21 cellular contexts compared by ENCODE assay signal in the genomic region with DNA sequence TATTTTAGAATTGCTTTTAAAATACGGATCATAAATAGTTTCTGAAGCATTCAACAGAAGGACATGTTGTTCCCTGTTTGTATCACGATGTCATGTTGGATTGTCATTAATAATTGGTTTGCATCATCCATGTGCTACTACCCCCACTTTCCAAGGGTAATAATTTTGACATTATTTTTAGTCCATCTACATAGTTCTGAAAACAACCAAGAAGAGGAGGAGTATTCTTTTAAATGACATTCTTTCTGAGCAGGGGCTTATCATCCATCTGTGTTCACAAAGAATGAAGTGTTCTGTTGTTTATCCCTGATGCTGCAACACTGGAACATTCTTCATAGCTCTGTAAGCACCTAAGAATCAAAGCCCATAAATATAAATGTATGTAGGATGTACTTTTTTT.
DNase-seq lines count a peak whose midpoint lies in the region; ATAC-seq and TF ChIP-seq lines count a peak whose summit lies in the region.
"Had no signal": no experiment of that assay in that cellular context is flagged by ENCODE, and none has a peak within 500 bp of the region (broad histone marks: within the 10 kb centered on the region; RNA-seq: fewer than 3 reads in every experiment).

No MANE protein-coding gene starts in this region.

- H3K4me3 ChIP-seq in adipocyte (ENCODE audit: low read length), result no peak overlapping the region
- no peak overlapping the region for H3K4me3 ChIP-seq in fibroblast of pulmonary artery (replicated peaks; ENCODE audit: low read depth, low read length)
- no peak overlapping the region for H3K4me3 ChIP-seq in suprapubic skin
- H3K4me3 ChIP-seq: K562, MG63, SJCRH30 had no signal

- TF ChIP-seq CTCF in fibroblast of pulmonary artery (IDR thresholded peaks at IDR 0.05; ENCODE audit: low read length, missing control alignments) (no peak), suprapubic skin (IDR thresholded peaks at IDR 0.05) (no peak)

- TF ChIP-seq POLR2A in suprapubic skin (IDR thresholded peaks at IDR 0.05), result no peak

- DNase-seq in EH (ENCODE audit: low read depth), result peak; percentile 63
- DNase-seq in adipocyte (ENCODE audit: low read depth), result peak; percentile 69
- DNase-seq in fibroblast of pulmonary artery (ENCODE audit: low read depth), result peak; percentile 70
- DNase-seq in suprapubic skin (ENCODE audit: low spot score in 2 of 2), result no peak
- DNase-seq in HCEC 1CT, result no peak
- no peak for DNase-seq in anterior cingulate cortex (lab: John Stamatoyannopoulos, UW)
- DNase-seq in inferior parietal cortex (ENCODE audit: extremely low spot score), result no peak
- DNase-seq: BE2C, COR-L47, DMS 273 treated with DMSO at 0.1 percent for 48 hours, DND-41, MG63, NCI-H1417, NCI-H1694 treated with DMSO at 0.1 percent for 48 hours, NCI-H2081 treated with DMSO at 0.1 percent for 48 hours, NCI-H446, NCI-H526 treated with DMSO at 0.1 percent for 48 hours, OCI-M1, SJCRH30 had no signal

- H3K36me3 ChIP-seq in adipocyte (ENCODE audit: control insufficient read depth, insufficient read depth, low read length, severe bottlenecking) (no peaks in the 10 kb centered on the region), suprapubic skin (no peaks in the 10 kb centered on the region)
- H3K36me3 ChIP-seq: BE2C, MG63, SJCRH30 had no signal

- H3K4me1 ChIP-seq in adipocyte (ENCODE audit: control insufficient read depth, insufficient read depth, low read length) (peaks cover 18% of the 10 kb centered on the region), suprapubic skin (no peaks in the 10 kb centered on the region)
- H3K4me1 ChIP-seq: BE2C, SJCRH30 had no signal

- TF ChIP-seq EP300 in suprapubic skin (IDR thresholded peaks at IDR 0.05), result peak; percentile 63

- no peak overlapping the region for H3K9ac ChIP-seq in adipocyte (ENCODE audit: low read length)

- H3K27me3 ChIP-seq in adipocyte (replicated peaks; ENCODE audit: control insufficient read depth, insufficient read depth, low read length) (no peaks in the 10 kb centered on the region), suprapubic skin (no peaks in the 10 kb centered on the region)
- H3K27me3 ChIP-seq: BE2C, MG63, SJCRH30 had no signal

- 66% methylated on average over 2 of the region's 2 CpGs for WGBS in suprapubic skin

- peak overlapping the region; percentile 22 for H3K27ac ChIP-seq in suprapubic skin
- H3K27ac ChIP-seq: SJCRH30 had no signal

- ATAC-seq in HG03378 (IDR thresholded peaks at IDR 0.05; ENCODE audit: unreplicated experiment), result no peak
- ATAC-seq: K562 had no signal

- H3K9me3 ChIP-seq in adipocyte (ENCODE audit: control insufficient read depth, low read length) (no peaks in the 10 kb centered on the region), suprapubic skin (no peaks in the 10 kb centered on the region)
- H3K9me3 ChIP-seq: BE2C, MG63, SJCRH30 had no signal

Comparison
In these comparisons a context has a peak if more than half of its experiments do, and no peak if none do; other contexts are left out.
1. DNase-seq: peak in EH (single experiment), adipocyte (single experiment) and fibroblast of pulmonary artery (single experiment); none in suprapubic skin (0 of 2), HCEC 1CT (single experiment), anterior cingulate cortex (0 of 58) and inferior parietal cortex (single experiment).